ENCODE assay signal across 1 cellular context in the genomic region with DNA sequence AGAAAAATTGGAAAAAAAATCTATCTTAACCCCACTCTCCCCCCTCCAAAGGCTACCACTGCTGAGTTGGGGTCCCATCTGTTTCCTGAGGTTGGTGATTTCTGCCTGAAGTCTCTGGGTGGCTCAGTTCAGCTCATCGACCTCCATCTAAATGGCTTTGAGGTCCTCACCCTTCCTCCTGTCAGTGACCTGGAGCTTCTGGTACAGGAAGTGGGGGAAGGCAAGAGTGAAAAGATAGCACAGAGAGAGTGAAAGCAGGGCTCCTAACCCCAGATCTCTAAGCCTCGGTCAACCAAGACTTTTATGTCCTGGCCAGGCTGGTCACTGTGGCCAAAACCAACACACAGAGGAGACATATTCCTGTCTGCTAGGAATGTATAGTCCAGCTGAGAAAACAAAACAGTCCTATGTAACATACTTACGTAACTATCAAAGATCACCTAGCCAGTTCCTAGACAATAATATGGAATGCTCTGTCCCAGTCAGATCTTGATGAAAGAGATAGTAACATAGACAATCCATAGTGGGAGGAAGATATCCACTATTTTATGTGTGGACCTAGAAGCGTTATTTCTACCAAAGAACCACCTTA.
TF ChIP-seq lines count a peak whose summit lies in the region.

No MANE protein-coding gene starts in this region.

TF ChIP-seq in endothelial cell of umbilical vein, 7 proteins besides CTCF, POLR2A, EP300 and RAD21:
- TF ChIP-seq EZH2 (IDR thresholded peaks at IDR 0.05; ENCODE audit: borderline replicate concordance, low read depth, low read length, severe bottlenecking) (no peak), MYC (IDR thresholded peaks at IDR 0.05; ENCODE audit: low read depth, low read length) (no peak), GATA2 (IDR thresholded peaks at IDR 0.05; ENCODE audit: insufficient read depth, insufficient read length, low read depth, low read length) (no peak)
- TF ChIP-seq, protein P1, sequence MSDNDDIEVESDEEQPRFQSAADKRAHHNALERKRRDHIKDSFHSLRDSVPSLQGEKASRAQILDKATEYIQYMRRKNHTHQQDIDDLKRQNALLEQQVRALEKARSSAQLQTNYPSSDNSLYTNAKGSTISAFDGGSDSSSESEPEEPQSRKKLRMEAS (IDR thresholded peaks at IDR 0.05; ENCODE audit: insufficient read depth, insufficient read length) = no peak
